Comparison of ENCODE assay signal across 26 cellular contexts in the genomic region with DNA sequence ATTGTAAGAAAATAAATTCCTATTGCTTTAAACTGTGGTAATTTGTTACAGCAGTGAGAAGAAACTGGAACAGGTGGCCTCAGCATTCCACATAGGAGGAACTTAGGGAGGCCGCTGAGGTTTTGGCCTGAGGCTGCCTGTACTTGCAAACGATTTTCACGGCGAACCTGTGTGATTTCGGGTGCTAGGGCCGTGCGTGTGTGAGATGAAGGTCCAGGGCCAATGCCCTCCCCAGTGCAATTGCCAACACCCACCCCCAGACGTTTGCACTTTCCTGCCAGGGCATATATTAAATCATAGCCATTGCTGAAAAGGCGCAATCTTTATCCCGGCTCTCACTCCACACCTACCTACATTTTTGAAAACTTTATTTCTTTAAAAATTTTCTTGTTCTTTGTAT.
"Had no signal": no experiment of that assay in that cellular context is flagged by ENCODE, and none has a peak within 500 bp of the region (broad histone marks: within the 10 kb centered on the region; RNA-seq: fewer than 3 reads in every experiment).

No MANE protein-coding gene starts in this region.

- H3K36me3 ChIP-seq: ascending aorta, cardiac muscle cell, colonic mucosa, neutrophil, ovary, prostate gland, transverse colon had no signal

- H3K4me3 Mint-ChIP-seq: activated CD4-positive, alpha-beta memory T cell treated with anti-CD3 and anti-CD28 coated beads, Interleukin-2, amount 10 ng/mL, durations not matched to agents 7 days and 5 days; activated CD4-positive, alpha-beta T cell treated with anti-CD3 and anti-CD28 coated beads, Interleukin-2, amount 10 ng/mL, durations not matched to agents 7 days and 5 days; activated naive CD4-positive, alpha-beta T cell treated with anti-CD3 and anti-CD28 coated beads for 36 hours; activated naive CD8-positive, alpha-beta T cell treated with anti-CD3 and anti-CD28 coated beads, Interleukin-2, amount 10 ng/mL, durations not matched to agents 7 days and 5 days; brain; nephron; T-helper 17 cell; WTC11 had no signal

- ATAC-seq: left cardiac atrium, left ventricle myocardium superior, T-helper 17 cell, WTC11 had no signal

- H3K27ac Mint-ChIP-seq: activated CD4-positive, alpha-beta memory T cell treated with anti-CD3 and anti-CD28 coated beads, Interleukin-2, amount 10 ng/mL, durations not matched to agents 7 days and 5 days; activated CD4-positive, alpha-beta T cell treated with anti-CD3 and anti-CD28 coated beads, Interleukin-2, amount 10 ng/mL, durations not matched to agents 7 days and 5 days; activated naive CD4-positive, alpha-beta T cell treated with anti-CD3 and anti-CD28 coated beads for 36 hours; activated naive CD8-positive, alpha-beta T cell treated with anti-CD3 and anti-CD28 coated beads, Interleukin-2, amount 10 ng/mL, durations not matched to agents 7 days and 5 days; activated T-helper 2 cell treated with anti-CD3 and anti-CD28 coated beads, Interferon-gamma antibody, Interleukin-2, Interleukin-4, amounts not matched to agents 10 μg/mL and 5 μg/mL and 100 μg/mL, durations not matched to agents 14 hours and 24 hours and 36 hours; T-helper 17 cell; WTC11 had no signal

- H3K4me1 ChIP-seq: ascending aorta, colonic mucosa, prostate gland, testis, transverse colon had no signal

- H3K9me3 Mint-ChIP-seq: activated CD4-positive, alpha-beta memory T cell treated with anti-CD3 and anti-CD28 coated beads, Interleukin-2, amount 10 ng/mL, durations not matched to agents 7 days and 5 days; activated CD4-positive, alpha-beta T cell treated with anti-CD3 and anti-CD28 coated beads, Interleukin-2, amount 10 ng/mL, durations not matched to agents 7 days and 5 days; activated naive CD4-positive, alpha-beta T cell treated with anti-CD3 and anti-CD28 coated beads for 36 hours; activated naive CD8-positive, alpha-beta T cell treated with anti-CD3 and anti-CD28 coated beads, Interleukin-2, amount 10 ng/mL, durations not matched to agents 7 days and 5 days; activated T-helper 2 cell treated with anti-CD3 and anti-CD28 coated beads, Interferon-gamma antibody, Interleukin-2, Interleukin-4, amounts not matched to agents 10 μg/mL and 5 μg/mL and 100 μg/mL, durations not matched to agents 14 hours and 24 hours and 36 hours; nephron had no signal

- DNase-seq: activated CD4-positive, alpha-beta memory T cell treated with anti-CD3 and anti-CD28 coated beads, Interleukin-2, amount 10 ng/mL, durations not matched to agents 7 days and 5 days; activated CD4-positive, alpha-beta T cell treated with anti-CD3 and anti-CD28 coated beads for 1 hour; activated CD4-positive, alpha-beta T cell treated with anti-CD3 and anti-CD28 coated beads, Interleukin-2, amount 10 ng/mL, durations not matched to agents 7 days and 5 days; activated naive CD4-positive, alpha-beta T cell treated with anti-CD3 and anti-CD28 coated beads for 36 hours; activated naive CD8-positive, alpha-beta T cell treated with anti-CD3 and anti-CD28 coated beads, Interleukin-2, amount 10 ng/mL, durations not matched to agents 7 days and 5 days; activated T-cell treated with anti-CD3 and anti-CD28 coated beads, Interleukin-2, amount 50 U/mL, for 48 hours; cerebellar nuclear complex; colonic mucosa; effector CD8-positive, alpha-beta T cell; left cardiac atrium; left ventricle myocardium superior; retina; stimulated activated CD4-positive, alpha-beta T cell treated with anti-CD3 and anti-CD28 coated beads, Interleukin-2, amount 100 ng/mL, for 48 hours; stimulated activated naive CD4-positive, alpha-beta T cell treated with Interleukin-2 at 50 U/mL for 16 hours; T-helper 17 cell; testis; transverse colon had no signal

- H3K27me3 Mint-ChIP-seq: activated CD4-positive, alpha-beta T cell treated with anti-CD3 and anti-CD28 coated beads, Interleukin-2, amount 10 ng/mL, durations not matched to agents 7 days and 5 days had no signal

- H3K36me3 Mint-ChIP-seq: activated naive CD8-positive, alpha-beta T cell treated with anti-CD3 and anti-CD28 coated beads, Interleukin-2, amount 10 ng/mL, durations not matched to agents 7 days and 5 days; brain had no signal

- H3K27ac ChIP-seq: ascending aorta, cardiac muscle cell, colonic mucosa, neutrophil, ovary, prostate gland, testis, transverse colon had no signal

- H3K4me1 Mint-ChIP-seq: activated CD4-positive, alpha-beta memory T cell treated with anti-CD3 and anti-CD28 coated beads, Interleukin-2, amount 10 ng/mL, durations not matched to agents 7 days and 5 days; activated CD4-positive, alpha-beta T cell treated with anti-CD3 and anti-CD28 coated beads, Interleukin-2, amount 10 ng/mL, durations not matched to agents 7 days and 5 days had no signal

- H3K9me3 ChIP-seq: ascending aorta, colonic mucosa, neutrophil, ovary, prostate gland, testis, transverse colon had no signal

- H3K27me3 ChIP-seq: ascending aorta, cardiac muscle cell, colonic mucosa, neutrophil, ovary, testis had no signal

- H3K4me3 ChIP-seq: ascending aorta, cardiac muscle cell, colonic mucosa, ovary, prostate gland, testis, transverse colon had no signal
